ENCODE assay signal across 14 cellular contexts in genomic region chr11:61693897-61694840, GRCh38. TPM values are rescaled to one million over a fixed set of nuclear protein-coding genes. Genes with fewer than 3 reads are reported as not detected.
DNase-seq lines count a peak whose midpoint lies in the region; TF ChIP-seq lines count a peak whose summit lies in the region.
"Had no signal": no experiment of that assay in that cellular context is flagged by ENCODE, and none has a peak within 500 bp of the region (broad histone marks: within the 10 kb centered on the region; RNA-seq: fewer than 3 reads in every experiment).

No MANE protein-coding gene starts in this region.

- no peaks in the 10 kb centered on the region for H3K9me3 ChIP-seq in A673 (ENCODE audit: low read depth, low read length, poor library complexity, severe bottlenecking)
- no peaks in the 10 kb centered on the region for H3K9me3 ChIP-seq in muscle layer of duodenum (ENCODE audit: control insufficient read depth in 1 of 2, low read length in 2 of 2)
- H3K9me3 ChIP-seq: BE2C had no signal

- H3K4me1 Mint-ChIP-seq in dendritic cell treated with granulocyte-macrophage colony-stimulating factor and Interleukin-4, amounts not matched to agents 40 ng/mL and 50 ng/mL, for 4 days (ENCODE audit: low read depth) = peaks cover 58% of the 10 kb centered on the region

- no peak overlapping the region for H3K4me3 Mint-ChIP-seq in dendritic cell treated with granulocyte-macrophage colony-stimulating factor and Interleukin-4, amounts not matched to agents 40 ng/mL and 50 ng/mL, for 4 days

- no peaks in the 10 kb centered on the region for H3K27me3 ChIP-seq in A673 (replicated peaks; ENCODE audit: insufficient read depth, low read depth, low read length, poor library complexity)
- H3K27me3 ChIP-seq in muscle layer of duodenum (ENCODE audit: low read depth, low read length) = no peaks in the 10 kb centered on the region
- H3K27me3 ChIP-seq: BE2C had no signal

- no TSS peak for BruUV-seq in A673 (replicated peaks; lab: Mats Ljungman, UMichigan)

- peak overlapping the region; percentile 94 for H3K27ac Mint-ChIP-seq in dendritic cell treated with granulocyte-macrophage colony-stimulating factor and Interleukin-4, amounts not matched to agents 40 ng/mL and 50 ng/mL, for 4 days

- CTCF ChIA-PET in A673 (lab: Charles Lee) = interaction anchor here (1.1 kb wide), 1 partner anchor 39 kb away, joined by 5 read pairs; no protein-coding TSS in a partner anchor

- intact Hi-C loops in A673 (cut with micrococcal nuclease; ENCODE audit: unreplicated experiment) = no loop called here
- intact Hi-C loops in dendritic cell treated with granulocyte-macrophage colony-stimulating factor and Interleukin-4, amounts not matched to agents 40 ng/mL and 50 ng/mL, for 4 days (cut with micrococcal nuclease) = no loop called here

- H3K9me3 Mint-ChIP-seq in dendritic cell treated with granulocyte-macrophage colony-stimulating factor and Interleukin-4, amounts not matched to agents 40 ng/mL and 50 ng/mL, for 4 days = no peaks in the 10 kb centered on the region

- POLR2A ChIA-PET in A673 (lab: Charles Lee; ENCODE audit: low non-redundant PET) = no interaction called here

- DNase-seq in A673 (ENCODE audit: low spot score) (no peak), NCI-H1092 (lab: John Stamatoyannopoulos, UW) (peak; percentile 76), HuH-7.5 (ENCODE audit: low spot score) (no peak), Ammon's horn (ENCODE audit: low spot score) (no peak), activated gamma-delta T cell (lab: John Stamatoyannopoulos, UW) (no peak)
- DNase-seq in activated CD4-positive, alpha-beta T cell treated with anti-CD3 and anti-CD28 coated beads for 48 hours = no peak
- DNase-seq: BE2C; foreskin keratinocyte; NK-92 treated with Interleukin-12 subunit alpha and Interleukin-12 subunit beta, amount 100 ng/mL, for 24 hours; stimulated activated CD4-positive, alpha-beta T cell treated with anti-CD3 and anti-CD28 coated beads, Interleukin-2, amount 100 ng/mL, for 48 hours; T-helper 2 cell had no signal

- H3K27ac ChIP-seq in A673 (ENCODE audit: low read depth, low read length, poor library complexity, severe bottlenecking) (peak overlapping the region; percentile 56), muscle layer of duodenum (ENCODE audit: low read length) (peak overlapping the region; percentile 76)
- H3K27ac ChIP-seq: foreskin keratinocyte, KMS-11 had no signal

- H3K4me1 ChIP-seq in A673 (ENCODE audit: insufficient read depth, low read length, poor library complexity, severe bottlenecking) = peaks cover 54% of the 10 kb centered on the region
- peaks cover 24 to 48% of the 10 kb centered on the region in 2 donors for H3K4me1 ChIP-seq in muscle layer of duodenum (ENCODE audit: control insufficient read depth in 1 of 2, insufficient read depth in 2 of 2, low read length in 2 of 2)
- H3K4me1 ChIP-seq: BE2C, foreskin keratinocyte had no signal

- peaks cover 45% of the 10 kb centered on the region for H3K36me3 Mint-ChIP-seq in dendritic cell treated with granulocyte-macrophage colony-stimulating factor and Interleukin-4, amounts not matched to agents 40 ng/mL and 50 ng/mL, for 4 days (ENCODE audit: low read depth)

- no peaks in the 10 kb centered on the region for H3K36me3 ChIP-seq in A673 (ENCODE audit: insufficient read depth, low read length, poor library complexity, severe bottlenecking)
- H3K36me3 ChIP-seq in muscle layer of duodenum (ENCODE audit: control insufficient read depth in 1 of 2, insufficient read depth in 2 of 2, low read length in 2 of 2) = no peaks in the 10 kb centered on the region
- H3K36me3 ChIP-seq: BE2C had no signal

- TF ChIP-seq CTCF in A673 (conservative IDR thresholded peaks at IDR 0.05; ENCODE audit: low read depth, low read length) = no peak

- no peaks in the 10 kb centered on the region for H3K27me3 Mint-ChIP-seq in dendritic cell treated with granulocyte-macrophage colony-stimulating factor and Interleukin-4, amounts not matched to agents 40 ng/mL and 50 ng/mL, for 4 days

- no peak overlapping the region for H3K4me3 ChIP-seq in A673 (ENCODE audit: low read depth, low read length, poor library complexity, severe bottlenecking)
- no peak overlapping the region for H3K4me3 ChIP-seq in muscle layer of duodenum (ENCODE audit: low read depth in 1 of 2, low read length in 2 of 2)

RNA-seq across cellular contexts. Expression of gene DAGLA, which starts 14.0 kb away (rescaled TPM):
- total RNA-seq in A673 (2021) = 10.9 and 11.0 TPM in 2 replicates

RNA-seq across cellular contexts. Expression of gene MYRF, which starts 58.3 kb away (rescaled TPM):
- 11.2 and 14.6 TPM in 2 replicates for total RNA-seq in A673 (2021)
